ENCODE assay signal across 31 cellular contexts in genomic region chr3:157981819-157982218, GRCh38.
A peak's percentile ranks its signal among the peaks of the same experiment; 100 is the strongest.
DNase-seq lines count a peak whose midpoint lies in the region; ATAC-seq, FAIRE-seq and TF ChIP-seq lines count a peak whose summit lies in the region.
"Had no signal": no experiment of that assay in that cellular context is flagged by ENCODE, and none has a peak within 500 bp of the region (broad histone marks: within the 10 kb centered on the region; RNA-seq: fewer than 3 reads in every experiment).

No MANE protein-coding gene starts in this region.

- DNase-seq in A172 (ENCODE audit: low spot score) (peak; percentile 35), ELR (ENCODE audit: low read depth) (peak; percentile 36), Panc1 (ENCODE audit: low read depth, low spot score) (peak; percentile 5), epithelial cell of prostate (ENCODE audit: low read depth, low spot score) (peak; percentile 48), dorsolateral prefrontal cortex (no peak), kidney (no peak)
- DNase-seq in activated naive CD4-positive, alpha-beta T cell treated with anti-CD3 and anti-CD28 coated beads, Interleukin-2, amount 50 U/mL, for 72 hours (ENCODE audit: low spot score in 2 of 2), result no peak
- DNase-seq in stimulated activated naive B cell treated with anti-CD40 and anti-IgM and Interleukin-4, amounts not matched to agents 10 μg/mL and 1 μg/mL and 100 μg/mL, for 72 hours, result no peak
- DNase-seq: activated B cell treated with CpG ODN at 0.5 μM for 24 hours; activated CD4-positive, alpha-beta T cell treated with anti-CD3 and anti-CD28 coated beads, Interleukin-2, amount 10 ng/mL, durations not matched to agents 7 days and 5 days; activated effector memory CD4-positive, alpha-beta T cell treated with anti-CD3 and anti-CD28 coated beads, Interleukin-2, amount 50 U/mL, for 16 hours; activated naive CD8-positive, alpha-beta T cell treated with anti-CD3 and anti-CD28 coated beads for 36 hours; aorta; CD4-positive, alpha-beta T cell; colonic mucosa; effector memory CD4-positive, alpha-beta T cell; heart left ventricle; naive thymus-derived CD8-positive, alpha-beta T cell; NCI-H1092 treated with DMSO at 0.1 percent for 48 hours; NCI-H1694 treated with DMSO at 0.1 percent for 48 hours; NK-92 treated with Interleukin-12 subunit alpha and Interleukin-12 subunit beta, amount 100 ng/mL, for 24 hours; Peyer's patch; right lobe of liver; SIG-M5; stimulated activated CD4-positive, alpha-beta T cell treated with anti-CD3 and anti-CD28 coated beads, Interleukin-4, amount 100 ng/mL, for 1 hour; T-helper 1 cell; tibial artery had no signal

- no peaks in the 10 kb centered on the region for H3K4me1 ChIP-seq in Panc1 (ENCODE audit: control insufficient read depth, insufficient read depth, low read length)
- H3K4me1 ChIP-seq in kidney (ENCODE audit: control insufficient read depth in 1 of 2, insufficient read depth in 1 of 2, low read depth in 1 of 2, low read length in 2 of 2), result no peaks in the 10 kb centered on the region
- H3K4me1 ChIP-seq: colonic mucosa, heart left ventricle, Peyer's patch, right lobe of liver, tibial artery had no signal

- peaks cover 0 to 4% of the 10 kb centered on the region in 2 donors for H3K9me3 Mint-ChIP-seq in activated naive CD4-positive, alpha-beta T cell treated with anti-CD3 and anti-CD28 coated beads, Interleukin-2, amount 50 U/mL, for 72 hours
- H3K9me3 Mint-ChIP-seq in stimulated activated naive B cell treated with anti-CD40 and anti-IgM and Interleukin-4, amounts not matched to agents 10 μg/mL and 1 μg/mL and 100 μg/mL, for 72 hours, result peaks cover 0 to 2% of the 10 kb centered on the region in 2 donors
- H3K9me3 Mint-ChIP-seq: activated B cell treated with CpG ODN at 0.5 μM for 24 hours; activated CD4-positive, alpha-beta T cell treated with anti-CD3 and anti-CD28 coated beads, Interleukin-2, amount 10 ng/mL, durations not matched to agents 7 days and 5 days; IgD-negative memory B cell had no signal

- H3K4me3 ChIP-seq in Panc1 (ENCODE audit: low read depth in 2 of 2, low read length in 2 of 2) (no peak overlapping the region), dorsolateral prefrontal cortex (no peak overlapping the region), kidney (ENCODE audit: low read length in 2 of 2) (no peak overlapping the region)
- H3K4me3 ChIP-seq: colonic mucosa, heart left ventricle, Peyer's patch, right lobe of liver, tibial artery had no signal

- no peak overlapping the region for H3K27ac Mint-ChIP-seq in activated naive CD4-positive, alpha-beta T cell treated with anti-CD3 and anti-CD28 coated beads, Interleukin-2, amount 50 U/mL, for 72 hours
- H3K27ac Mint-ChIP-seq in stimulated activated naive B cell treated with anti-CD40 and anti-IgM and Interleukin-4, amounts not matched to agents 10 μg/mL and 1 μg/mL and 100 μg/mL, for 72 hours, result no peak overlapping the region
- H3K27ac Mint-ChIP-seq: activated B cell treated with CpG ODN at 0.5 μM for 24 hours; activated CD4-positive, alpha-beta T cell treated with anti-CD3 and anti-CD28 coated beads, Interleukin-2, amount 10 ng/mL, durations not matched to agents 7 days and 5 days; activated naive CD8-positive, alpha-beta T cell treated with anti-CD3 and anti-CD28 coated beads for 36 hours; CD4-positive, alpha-beta T cell; IgD-negative memory B cell; naive thymus-derived CD8-positive, alpha-beta T cell; progenitor cell of endocrine pancreas had no signal

- H3K27ac ChIP-seq in Panc1 (ENCODE audit: low read length) (no peak overlapping the region), epithelial cell of prostate (no peak overlapping the region), dorsolateral prefrontal cortex (no peak overlapping the region), kidney (ENCODE audit: low read depth in 2 of 2, low read length in 2 of 2) (no peak overlapping the region)
- H3K27ac ChIP-seq: colonic mucosa, heart left ventricle, Peyer's patch, right lobe of liver, tibial artery had no signal

- intact Hi-C loops in Panc1 (cut with micrococcal nuclease; ENCODE audit: unreplicated experiment) (no loop called here), dorsolateral prefrontal cortex (cut with DNase I) (no loop called here), kidney (cut with DNase I) (no loop called here)

- BruUV-seq in Panc1 (replicated peaks; lab: Mats Ljungman, UMichigan), result no TSS peak

- H3K9ac ChIP-seq in kidney (ENCODE audit: low read length in 2 of 2), result no peak overlapping the region

- no peaks in the 10 kb centered on the region for H3K4me1 Mint-ChIP-seq in stimulated activated naive B cell treated with anti-CD40 and anti-IgM and Interleukin-4, amounts not matched to agents 10 μg/mL and 1 μg/mL and 100 μg/mL, for 72 hours
- H3K4me1 Mint-ChIP-seq: activated B cell treated with CpG ODN at 0.5 μM for 24 hours; activated CD4-positive, alpha-beta T cell treated with anti-CD3 and anti-CD28 coated beads, Interleukin-2, amount 10 ng/mL, durations not matched to agents 7 days and 5 days; activated naive CD8-positive, alpha-beta T cell treated with anti-CD3 and anti-CD28 coated beads for 36 hours; IgD-negative memory B cell; naive thymus-derived CD8-positive, alpha-beta T cell had no signal

- no peak for ATAC-seq in Panc1
- no peak for ATAC-seq in activated naive CD4-positive, alpha-beta T cell treated with anti-CD3 and anti-CD28 coated beads, Interleukin-2, amount 50 U/mL, for 72 hours
- ATAC-seq in stimulated activated naive B cell treated with anti-CD40 and anti-IgM and Interleukin-4, amounts not matched to agents 10 μg/mL and 1 μg/mL and 100 μg/mL, for 72 hours (replicated peaks), result no peak
- ATAC-seq: HCT116; heart left ventricle; naive thymus-derived CD8-positive, alpha-beta T cell; right lobe of liver had no signal

- no peak overlapping the region for H3K4me3 Mint-ChIP-seq in stimulated activated naive B cell treated with anti-CD40 and anti-IgM and Interleukin-4, amounts not matched to agents 10 μg/mL and 1 μg/mL and 100 μg/mL, for 72 hours
- H3K4me3 Mint-ChIP-seq: activated B cell treated with CpG ODN at 0.5 μM for 24 hours; activated CD4-positive, alpha-beta T cell treated with anti-CD3 and anti-CD28 coated beads, Interleukin-2, amount 10 ng/mL, durations not matched to agents 7 days and 5 days; activated naive CD8-positive, alpha-beta T cell treated with anti-CD3 and anti-CD28 coated beads for 36 hours; CD4-positive, alpha-beta T cell; IgD-negative memory B cell; naive thymus-derived CD8-positive, alpha-beta T cell had no signal

- no peak for FAIRE-seq in kidney (lab: Jason Lieb, UNC)
- FAIRE-seq: G401.6 had no signal

- H3K36me3 ChIP-seq in Panc1 (ENCODE audit: control insufficient read depth, insufficient read depth, low read length), result no peaks in the 10 kb centered on the region
- no peaks in the 10 kb centered on the region for H3K36me3 ChIP-seq in kidney (ENCODE audit: control insufficient read depth in 1 of 2, insufficient read depth in 2 of 2, low read length in 2 of 2)
- H3K36me3 ChIP-seq: colonic mucosa, heart left ventricle, Peyer's patch, right lobe of liver, tibial artery had no signal

- POLR2A ChIA-PET in Panc1 (lab: Charles Lee), result no interaction called here

- CTCF ChIA-PET in Panc1 (lab: Charles Lee), result no interaction called here

- 0 out of 2 replicates have a peak, but pooled peaks cover 4% of the 10 kb centered on the region for H3K27me3 ChIP-seq in Panc1 (ENCODE audit: control insufficient read depth, insufficient read depth, low read length)
- peaks cover 0 to 14% (median 0%) of the 10 kb centered on the region in 45 donors for H3K27me3 ChIP-seq in dorsolateral prefrontal cortex
- H3K27me3 ChIP-seq: colonic mucosa, heart left ventricle, Peyer's patch, right lobe of liver, tibial artery had no signal

- H3K9me3 ChIP-seq in Panc1 (ENCODE audit: control insufficient read depth, insufficient read depth, low read depth, low read length) (no peaks in the 10 kb centered on the region), kidney (ENCODE audit: control insufficient read depth in 1 of 2, low read length in 2 of 2) (no peaks in the 10 kb centered on the region)
- H3K9me3 ChIP-seq: colonic mucosa, heart left ventricle, Peyer's patch, right lobe of liver, tibial artery had no signal

- in situ Hi-C loops in Panc1 (cut with HindIII; ENCODE audit: low pct_unique_long_range_greater_than_20kb, low sequenced_read_pairs), result no loop called here

- TF ChIP-seq CTCF in Panc1 (IDR thresholded peaks at IDR 0.05) (no peak), dorsolateral prefrontal cortex (IDR thresholded peaks at IDR 0.05 in 54 of 56, conservative IDR thresholded peaks at IDR 0.05 in 2 of 56; ENCODE audit: low read depth in 1 of 56, partially characterized antibody in 56 of 56) (no peak), kidney (IDR thresholded peaks at IDR 0.05; ENCODE audit: borderline replicate concordance, extremely low read depth, insufficient read depth) (no peak)

- H3K36me3 Mint-ChIP-seq in activated naive CD4-positive, alpha-beta T cell treated with anti-CD3 and anti-CD28 coated beads, Interleukin-2, amount 50 U/mL, for 72 hours, result peaks cover 0 to 4% of the 10 kb centered on the region in 2 donors
- no peaks in the 10 kb centered on the region for H3K36me3 Mint-ChIP-seq in stimulated activated naive B cell treated with anti-CD40 and anti-IgM and Interleukin-4, amounts not matched to agents 10 μg/mL and 1 μg/mL and 100 μg/mL, for 72 hours
- H3K36me3 Mint-ChIP-seq: activated naive CD8-positive, alpha-beta T cell treated with anti-CD3 and anti-CD28 coated beads for 36 hours; IgD-negative memory B cell; naive thymus-derived CD8-positive, alpha-beta T cell had no signal

- no peaks in the 10 kb centered on the region for H3K27me3 Mint-ChIP-seq in stimulated activated naive B cell treated with anti-CD40 and anti-IgM and Interleukin-4, amounts not matched to agents 10 μg/mL and 1 μg/mL and 100 μg/mL, for 72 hours
- H3K27me3 Mint-ChIP-seq: activated B cell treated with CpG ODN at 0.5 μM for 24 hours; activated CD4-positive, alpha-beta T cell treated with anti-CD3 and anti-CD28 coated beads, Interleukin-2, amount 10 ng/mL, durations not matched to agents 7 days and 5 days; activated naive CD8-positive, alpha-beta T cell treated with anti-CD3 and anti-CD28 coated beads for 36 hours; CD4-positive, alpha-beta T cell; progenitor cell of endocrine pancreas had no signal

Comparison
In these comparisons a context has a peak if more than half of its experiments do, and no peak if none do; other contexts are left out.
1. DNase-seq: peak in A172 (single experiment), ELR (single experiment), Panc1 (single experiment) and epithelial cell of prostate (single experiment); none in dorsolateral prefrontal cortex (0 of 10), activated naive CD4-positive, alpha-beta T cell treated with anti-CD3 and anti-CD28 coated beads, Interleukin-2, amount 50 U/mL, for 72 hours (0 of 2), stimulated activated naive B cell treated with anti-CD40 and anti-IgM and Interleukin-4, amounts not matched to agents 10 μg/mL and 1 μg/mL and 100 μg/mL, for 72 hours (single experiment) and kidney (single experiment).